10 cellular contexts compared by ENCODE assay signal in the genomic region with DNA sequence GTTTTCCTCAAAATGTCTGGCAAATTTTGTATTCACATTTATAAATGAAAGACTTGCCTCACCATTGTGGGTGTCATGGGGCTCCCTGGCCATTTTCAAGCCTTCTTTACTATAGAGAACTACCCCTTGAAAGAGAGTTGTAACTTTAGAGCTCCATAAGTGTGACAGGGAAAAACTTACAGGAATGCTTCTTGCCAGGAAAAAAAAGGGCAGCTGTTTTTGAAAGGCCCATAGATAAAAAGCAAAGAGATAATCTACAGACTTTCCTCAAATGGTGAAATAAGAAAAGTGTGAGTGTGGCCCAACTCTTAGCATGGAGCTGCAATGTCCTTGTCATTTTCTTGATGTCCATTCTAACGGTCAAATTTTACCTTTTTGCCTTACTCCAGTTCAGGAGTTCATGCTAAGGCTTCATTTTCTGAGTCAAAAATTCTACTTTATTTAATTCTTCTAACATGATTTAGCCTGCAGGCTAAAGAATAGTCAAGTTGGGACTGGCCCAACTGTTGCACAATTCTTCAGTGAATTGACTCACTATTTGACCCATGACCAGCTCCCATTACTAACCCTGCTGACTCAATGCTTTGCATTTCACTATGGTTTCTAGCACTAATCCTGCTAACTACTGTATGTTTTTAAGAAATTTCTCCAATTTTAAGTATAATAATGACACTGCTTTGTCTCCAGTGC. TPM values are rescaled to one million over a fixed set of nuclear protein-coding genes. Genes with fewer than 3 reads are reported as not detected.
DNase-seq lines count a peak whose midpoint lies in the region; ATAC-seq and TF ChIP-seq lines count a peak whose summit lies in the region.
"Had no signal": no experiment of that assay in that cellular context is flagged by ENCODE, and none has a peak within 500 bp of the region (broad histone marks: within the 10 kb centered on the region; RNA-seq: fewer than 3 reads in every experiment).

No MANE protein-coding gene starts in this region.

- H3K27ac ChIP-seq in GM23248 (peak overlapping the region; percentile 86), RWPE2 (ENCODE audit: poor library complexity, severe bottlenecking) (peak overlapping the region; percentile 92), foreskin keratinocyte (peak overlapping the region; percentile 41)
- H3K27ac ChIP-seq: cardiac muscle cell had no signal

- no peaks in the 10 kb centered on the region for H3K79me2 ChIP-seq in GM23248 (ENCODE audit: insufficient read depth)

- H4K20me1 ChIP-seq in GM23248 (ENCODE audit: insufficient read depth): no peaks in the 10 kb centered on the region

- H3K4me2 ChIP-seq in GM23248 (ENCODE audit: unreplicated experiment): peak overlapping the region; percentile 63

- TF ChIP-seq CTCF in RWPE2 (IDR thresholded peaks at IDR 0.05; ENCODE audit: poor library complexity, severe bottlenecking) (no peak), foreskin keratinocyte (conservative IDR thresholded peaks at IDR 0.05) (no peak)

- WGBS in GM23248 (ENCODE audit: low coverage in 1 of 2, low lambda C conversion rate in 2 of 2, missing lambda C conversion rate in 2 of 2), 2 experiments: 15 to 18% methylated on average over 1 of the region's 1 CpG

- H3K4me3 ChIP-seq in GM23248 (no peak overlapping the region), RWPE2 (ENCODE audit: severe bottlenecking) (no peak overlapping the region), skeletal muscle cell (ENCODE audit: low read depth, low read length) (no peak overlapping the region)
- H3K4me3 ChIP-seq: cardiac muscle cell had no signal

- H2AFZ ChIP-seq in GM23248: no peak overlapping the region

- peaks cover 35% of the 10 kb centered on the region for H3K4me1 ChIP-seq in GM23248 (ENCODE audit: insufficient read depth)
- H3K4me1 ChIP-seq in RWPE2 (ENCODE audit: insufficient read depth, poor library complexity, severe bottlenecking): peaks cover 32% of the 10 kb centered on the region
- peaks cover 29% of the 10 kb centered on the region for H3K4me1 ChIP-seq in foreskin keratinocyte

- H3K27me3 ChIP-seq in GM23248 (replicated peaks; ENCODE audit: insufficient read depth) (no peaks in the 10 kb centered on the region), RWPE2 (ENCODE audit: insufficient read depth, poor library complexity, severe bottlenecking) (no peaks in the 10 kb centered on the region), foreskin keratinocyte (no peaks in the 10 kb centered on the region)
- H3K27me3 ChIP-seq: cardiac muscle cell had no signal

- DNase-seq in GM23248: peak; percentile 96
- DNase-seq in RWPE2 (ENCODE audit: low spot score): no peak
- DNase-seq in foreskin keratinocyte: peak; percentile 85 to 92
- peak; percentile 92 for DNase-seq in skeletal muscle cell (ENCODE audit: low read depth)
- no peak for DNase-seq in NCI-H2107 (lab: John Stamatoyannopoulos, UW)
- DNase-seq in NCI-H187 (lab: John Stamatoyannopoulos, UW): no peak
- DNase-seq: RPMI8226 had no signal

- peak; percentile 84 for ATAC-seq in RWPE2 (ENCODE audit: low read depth)
- peak; percentile 94 for ATAC-seq in foreskin keratinocyte
- ATAC-seq in GM18870 (IDR thresholded peaks at IDR 0.05; ENCODE audit: unreplicated experiment): no peak
- no peak for ATAC-seq in GM18517 (IDR thresholded peaks at IDR 0.05; ENCODE audit: unreplicated experiment)

- no peaks in the 10 kb centered on the region for H3K36me3 ChIP-seq in GM23248 (ENCODE audit: low read depth)
- H3K36me3 ChIP-seq in RWPE2 (ENCODE audit: low read depth): no peaks in the 10 kb centered on the region
- H3K36me3 ChIP-seq: cardiac muscle cell had no signal

- H3K9me3 ChIP-seq in GM23248 (ENCODE audit: low read depth) (no peaks in the 10 kb centered on the region), RWPE2 (ENCODE audit: severe bottlenecking) (no peaks in the 10 kb centered on the region)

- peak overlapping the region; percentile 48 for H3K9ac ChIP-seq in GM23248

- peaks cover 18% of the 10 kb centered on the region; the same call in 1 of the 2 replicates for H3F3A ChIP-seq in GM23248 (ENCODE audit: insufficient read depth)

- in situ Hi-C loops in GM23248 (cut with MboI): no loop called here

- no peaks in the 10 kb centered on the region for H3K9me2 ChIP-seq in GM23248 (ENCODE audit: insufficient read depth)

RNA-seq across cellular contexts. Expression of a gene that starts 41.2 kb away (rescaled TPM):
- 70.4 and 71.4 TPM in 2 replicates for total RNA-seq in GM23248 (2014; rRNA removed; shearing (Covaris generic))
- polyA plus RNA-seq in GM23248 (2016; fragmentation: Nextera tagmentation; extraction: Ambion mirVana): 120 and 130 TPM in 2 replicates
- 31.6 and 35.5 TPM in 2 replicates for total RNA-seq in foreskin keratinocyte
- 27.4 and 28.4 TPM in 2 replicates for polyA plus RNA-seq in foreskin keratinocyte

Comparison
In these comparisons a context has a peak if more than half of its experiments do, and no peak if none do; other contexts are left out.
1. DNase-seq: peak in GM23248 (single experiment), foreskin keratinocyte (2 of 2) and skeletal muscle cell (single experiment); none in RWPE2 (single experiment), NCI-H2107 (single experiment) and NCI-H187 (0 of 2).
2. H3K27ac ChIP-seq: peak in every context shown above with its lines; median percentile 92 in RWPE2; 86 in GM23248; 41 in foreskin keratinocyte.
3. ATAC-seq: peak in RWPE2 (single experiment) and foreskin keratinocyte (single experiment); none in GM18870 (single experiment) and GM18517 (single experiment).